In the genomic region with DNA sequence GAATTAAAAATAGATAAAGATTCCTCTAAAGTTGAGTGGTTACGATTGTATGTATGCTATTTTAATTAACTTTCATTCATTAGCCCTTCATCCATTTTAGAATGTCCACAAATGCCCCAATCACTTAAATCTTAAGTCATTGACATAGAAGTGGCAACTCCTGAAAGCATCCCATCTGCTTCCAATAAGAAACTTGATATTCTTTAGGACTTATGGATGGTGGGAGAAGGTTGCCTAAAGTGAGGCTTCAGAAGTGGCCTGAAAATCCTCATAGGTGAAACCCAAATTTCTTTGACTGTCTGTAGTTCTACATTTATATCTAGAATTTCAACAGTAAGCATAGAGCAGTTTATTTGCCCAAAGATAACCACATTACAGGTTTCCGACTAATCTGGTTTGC, we compare ENCODE assay signal across 15 cellular contexts.
DNase-seq lines count a peak whose midpoint lies in the region; ATAC-seq and TF ChIP-seq lines count a peak whose summit lies in the region.
"Had no signal": no experiment of that assay in that cellular context is flagged by ENCODE, and none has a peak within 500 bp of the region (broad histone marks: within the 10 kb centered on the region; RNA-seq: fewer than 3 reads in every experiment).

No MANE protein-coding gene starts in this region.

- TF ChIP-seq RAD21 in SK-N-SH (IDR thresholded peaks at IDR 0.05; ENCODE audit: low read length) = no peak

- no peak for ATAC-seq in HG03159 (IDR thresholded peaks at IDR 0.05; ENCODE audit: unreplicated experiment)
- ATAC-seq: GM23338 had no signal

- no peak overlapping the region for H3K4me3 ChIP-seq in SK-N-SH (ENCODE audit: low read depth in 2 of 2, low read length in 1 of 2)
- no peak overlapping the region for H3K4me3 ChIP-seq in osteoblast (ENCODE audit: insufficient read depth, low read length)
- H3K4me3 ChIP-seq: BLaER1, GM23338 had no signal

- H3K27ac ChIP-seq in SK-N-SH (ENCODE audit: low read depth in 2 of 2, low read length in 1 of 2) (peak overlapping the region; percentile 16 to 60; a peak in 2 of 4 replicates), osteoblast (ENCODE audit: low read depth, low read length) (peak overlapping the region; percentile 87)
- H3K27ac ChIP-seq: BLaER1 had no signal

- H3F3A ChIP-seq in SK-N-SH (replicated peaks; ENCODE audit: insufficient read depth) = peaks cover 23% of the 10 kb centered on the region

- peaks cover 0 to 17% of the 10 kb centered on the region in 2 experiments; a peak in 2 of 4 replicates for H3K4me1 ChIP-seq in SK-N-SH (ENCODE audit: control insufficient read depth in 1 of 2, insufficient read depth in 2 of 2, low read depth in 1 of 2, low read length in 1 of 2)
- H3K4me1 ChIP-seq in osteoblast (ENCODE audit: insufficient read depth, low read length) = peaks cover 23% of the 10 kb centered on the region

- TF ChIP-seq EP300 in SK-N-SH (IDR thresholded peaks at IDR 0.05; ENCODE audit: borderline replicate concordance in 1 of 2, low read depth in 1 of 2, low read length in 1 of 2) = peak; percentile 47 to 80; a peak in 3 of 4 replicates

- no peak for DNase-seq in HFFc6
- DNase-seq in NCI-H82 (lab: John Stamatoyannopoulos, UW) = peak; percentile 83
- no peak for DNase-seq in SK-N-SH
- peak; percentile 36 for DNase-seq in osteoblast (ENCODE audit: insufficient read length, low spot score, missing footprints)
- DNase-seq in CD1c-positive myeloid dendritic cell (ENCODE audit: extremely low spot score) = no peak
- DNase-seq in SHP77 treated with DMSO at 0.1 percent for 48 hours (lab: John Stamatoyannopoulos, UW) = no peak
- DNase-seq: 8988T; AML-193; CD4-positive, CD25-positive, alpha-beta regulatory T cell; DMS53; H7; KBM-7 had no signal

- H3K9me2 ChIP-seq in SK-N-SH = no peaks in the 10 kb centered on the region

- no peaks in the 10 kb centered on the region; the same call in 1 of the 2 replicates for H3K27me3 Mint-ChIP-seq in HFFc6 (ENCODE audit: insufficient read depth)

- no peaks in the 10 kb centered on the region for H4K20me1 ChIP-seq in SK-N-SH (ENCODE audit: insufficient read depth)
- H4K20me1 ChIP-seq in osteoblast (ENCODE audit: insufficient read depth, low read length) = no peaks in the 10 kb centered on the region
- H4K20me1 ChIP-seq: BLaER1 had no signal

- H3K36me3 ChIP-seq in SK-N-SH (replicated peaks in 1 of 2; ENCODE audit: control insufficient read depth in 1 of 2, insufficient read depth in 2 of 2, low read length in 1 of 2) (no peaks in the 10 kb centered on the region), osteoblast (ENCODE audit: insufficient read depth, low read length) (no peaks in the 10 kb centered on the region)
- H3K36me3 ChIP-seq: BLaER1 had no signal

- H3K9me3 ChIP-seq in SK-N-SH (no peaks in the 10 kb centered on the region), osteoblast (ENCODE audit: low read depth, low read length) (no peaks in the 10 kb centered on the region)

- H3K4me2 ChIP-seq in SK-N-SH (no peak overlapping the region), osteoblast (ENCODE audit: insufficient read depth, low read length) (no peak overlapping the region)
- H3K4me2 ChIP-seq: BLaER1, GM23338 had no signal

- no peak overlapping the region for H3K9ac ChIP-seq in SK-N-SH
- H3K9ac ChIP-seq: BLaER1 had no signal

- H2AFZ ChIP-seq in SK-N-SH (ENCODE audit: low read depth) (no peak overlapping the region; the same call in 1 of the 2 replicates), osteoblast (ENCODE audit: low read length) (no peak overlapping the region)
- H2AFZ ChIP-seq: GM23338 had no signal

- 50% methylated on average over 2 of the region's 2 CpGs for WGBS in SK-N-SH (ENCODE audit: low lambda C conversion rate)

- H3K9me3 Mint-ChIP-seq in HFFc6 = peaks cover 15% of the 10 kb centered on the region

- H3K4me3 Mint-ChIP-seq in HFFc6 = no peak overlapping the region
- H3K4me3 Mint-ChIP-seq: CD4-positive, CD25-positive, alpha-beta regulatory T cell; GM23338 had no signal

- H3K27me3 ChIP-seq in SK-N-SH (ENCODE audit: insufficient read depth) = no peaks in the 10 kb centered on the region
- H3K27me3 ChIP-seq in osteoblast (ENCODE audit: insufficient read depth, low read length) = no peaks in the 10 kb centered on the region
- H3K27me3 ChIP-seq: BLaER1 had no signal

- POLR2A ChIA-PET in SK-N-SH (lab: Yijun Ruan, JAX) = no interaction called here

- CTCF ChIA-PET in SK-N-SH (lab: Yijun Ruan, JAX) = no interaction called here

- H3K79me2 ChIP-seq in SK-N-SH (ENCODE audit: insufficient read depth) = no peaks in the 10 kb centered on the region
- H3K79me2 ChIP-seq in osteoblast (ENCODE audit: insufficient read depth, low read length) = no peaks in the 10 kb centered on the region

- no peak for TF ChIP-seq CTCF in HFFc6 (IDR thresholded peaks at IDR 0.05)
- TF ChIP-seq CTCF in SK-N-SH (IDR thresholded peaks at IDR 0.05) = no peak
- no peak for TF ChIP-seq CTCF in osteoblast (IDR thresholded peaks at IDR 0.05; ENCODE audit: extremely low read depth, low read depth, low read length)

- peaks cover 50% of the 10 kb centered on the region for H3K36me3 Mint-ChIP-seq in HFFc6 (ENCODE audit: low read depth)
- H3K36me3 Mint-ChIP-seq: CD4-positive, CD25-positive, alpha-beta regulatory T cell had no signal

- peaks cover 69% of the 10 kb centered on the region for H3K4me1 Mint-ChIP-seq in HFFc6 (ENCODE audit: low read depth)

- peak overlapping the region; percentile 80; the same call in 1 of the 2 replicates for H3K27ac Mint-ChIP-seq in HFFc6
- H3K27ac Mint-ChIP-seq: CD4-positive, CD25-positive, alpha-beta regulatory T cell; GM23338 had no signal

TF ChIP-seq in SK-N-SH, 30 proteins besides CTCF, POLR2A, EP300 and RAD21 (continues in another document):
- TF ChIP-seq, protein P1, sequence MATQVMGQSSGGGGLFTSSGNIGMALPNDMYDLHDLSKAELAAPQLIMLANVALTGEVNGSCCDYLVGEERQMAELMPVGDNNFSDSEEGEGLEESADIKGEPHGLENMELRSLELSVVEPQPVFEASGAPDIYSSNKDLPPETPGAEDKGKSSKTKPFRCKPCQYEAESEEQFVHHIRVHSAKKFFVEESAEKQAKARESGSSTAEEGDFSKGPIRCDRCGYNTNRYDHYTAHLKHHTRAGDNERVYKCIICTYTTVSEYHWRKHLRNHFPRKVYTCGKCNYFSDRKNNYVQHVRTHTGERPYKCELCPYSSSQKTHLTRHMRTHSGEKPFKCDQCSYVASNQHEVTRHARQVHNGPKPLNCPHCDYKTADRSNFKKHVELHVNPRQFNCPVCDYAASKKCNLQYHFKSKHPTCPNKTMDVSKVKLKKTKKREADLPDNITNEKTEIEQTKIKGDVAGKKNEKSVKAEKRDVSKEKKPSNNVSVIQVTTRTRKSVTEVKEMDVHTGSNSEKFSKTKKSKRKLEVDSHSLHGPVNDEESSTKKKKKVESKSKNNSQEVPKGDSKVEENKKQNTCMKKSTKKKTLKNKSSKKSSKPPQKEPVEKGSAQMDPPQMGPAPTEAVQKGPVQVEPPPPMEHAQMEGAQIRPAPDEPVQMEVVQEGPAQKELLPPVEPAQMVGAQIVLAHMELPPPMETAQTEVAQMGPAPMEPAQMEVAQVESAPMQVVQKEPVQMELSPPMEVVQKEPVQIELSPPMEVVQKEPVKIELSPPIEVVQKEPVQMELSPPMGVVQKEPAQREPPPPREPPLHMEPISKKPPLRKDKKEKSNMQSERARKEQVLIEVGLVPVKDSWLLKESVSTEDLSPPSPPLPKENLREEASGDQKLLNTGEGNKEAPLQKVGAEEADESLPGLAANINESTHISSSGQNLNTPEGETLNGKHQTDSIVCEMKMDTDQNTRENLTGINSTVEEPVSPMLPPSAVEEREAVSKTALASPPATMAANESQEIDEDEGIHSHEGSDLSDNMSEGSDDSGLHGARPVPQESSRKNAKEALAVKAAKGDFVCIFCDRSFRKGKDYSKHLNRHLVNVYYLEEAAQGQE (IDR thresholded peaks at IDR 0.05; ENCODE audit: low read depth, low read length) = no peak
- TF ChIP-seq TAF1 (IDR thresholded peaks at IDR 0.05; ENCODE audit: borderline replicate concordance, low read depth, low read length) (no peak), YY1 (IDR thresholded peaks at IDR 0.05; ENCODE audit: low read depth) (no peak), CHD2 (IDR thresholded peaks at IDR 0.05; ENCODE audit: low read length, partially characterized antibody) (no peak), RCOR1 (IDR thresholded peaks at IDR 0.05; ENCODE audit: low read length) (no peak), NFIC (IDR thresholded peaks at IDR 0.05; ENCODE audit: borderline replicate concordance) (no peak), FOXJ3 (CRISPR knock-in tag; IDR thresholded peaks at IDR 0.05) (no peak), FOSL2 (IDR thresholded peaks at IDR 0.05; ENCODE audit: borderline replicate concordance, low read depth) (no peak), RFX5 (IDR thresholded peaks at IDR 0.05; ENCODE audit: low read length) (no peak), SMC3 (IDR thresholded peaks at IDR 0.05; ENCODE audit: low read depth, low read length) (no peak), ELF1 (IDR thresholded peaks at IDR 0.05) (no peak), SIN3A (IDR thresholded peaks at IDR 0.05; ENCODE audit: borderline replicate concordance, low read depth, low read length) (no peak), JUND (IDR thresholded peaks at IDR 0.05) (no peak), TEAD4 (IDR thresholded peaks at IDR 0.05; ENCODE audit: borderline replicate concordance, insufficient read depth) (no peak)
- TF ChIP-seq, protein P2, sequence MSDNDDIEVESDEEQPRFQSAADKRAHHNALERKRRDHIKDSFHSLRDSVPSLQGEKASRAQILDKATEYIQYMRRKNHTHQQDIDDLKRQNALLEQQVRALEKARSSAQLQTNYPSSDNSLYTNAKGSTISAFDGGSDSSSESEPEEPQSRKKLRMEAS (IDR thresholded peaks at IDR 0.05; ENCODE audit: low read depth) = no peak
- TF ChIP-seq, protein P3, sequence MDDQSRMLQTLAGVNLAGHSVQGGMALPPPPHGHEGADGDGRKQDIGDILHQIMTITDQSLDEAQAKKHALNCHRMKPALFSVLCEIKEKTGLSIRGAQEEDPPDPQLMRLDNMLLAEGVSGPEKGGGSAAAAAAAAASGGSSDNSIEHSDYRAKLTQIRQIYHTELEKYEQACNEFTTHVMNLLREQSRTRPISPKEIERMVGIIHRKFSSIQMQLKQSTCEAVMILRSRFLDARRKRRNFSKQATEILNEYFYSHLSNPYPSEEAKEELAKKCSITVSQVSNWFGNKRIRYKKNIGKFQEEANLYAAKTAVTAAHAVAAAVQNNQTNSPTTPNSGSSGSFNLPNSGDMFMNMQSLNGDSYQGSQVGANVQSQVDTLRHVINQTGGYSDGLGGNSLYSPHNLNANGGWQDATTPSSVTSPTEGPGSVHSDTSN (IDR thresholded peaks at IDR 0.05) = peak; percentile 73
- TF ChIP-seq, protein P4, sequence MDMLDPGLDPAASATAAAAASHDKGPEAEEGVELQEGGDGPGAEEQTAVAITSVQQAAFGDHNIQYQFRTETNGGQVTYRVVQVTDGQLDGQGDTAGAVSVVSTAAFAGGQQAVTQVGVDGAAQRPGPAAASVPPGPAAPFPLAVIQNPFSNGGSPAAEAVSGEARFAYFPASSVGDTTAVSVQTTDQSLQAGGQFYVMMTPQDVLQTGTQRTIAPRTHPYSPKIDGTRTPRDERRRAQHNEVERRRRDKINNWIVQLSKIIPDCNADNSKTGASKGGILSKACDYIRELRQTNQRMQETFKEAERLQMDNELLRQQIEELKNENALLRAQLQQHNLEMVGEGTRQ (IDR thresholded peaks at IDR 0.05; ENCODE audit: borderline replicate concordance, low read depth, low read length) = no peak

Comparison
In these comparisons a context has a peak if more than half of its experiments do, and no peak if none do; other contexts are left out.
1. DNase-seq: peak in NCI-H82 (single experiment) and osteoblast (single experiment); none in HFFc6 (single experiment), SK-N-SH (single experiment), CD1c-positive myeloid dendritic cell (single experiment) and SHP77 treated with DMSO at 0.1 percent for 48 hours (single experiment).